Comparison of ENCODE assay signal across 8 cellular contexts in genomic region chr10:88108115-88108610, GRCh38.
DNase-seq lines count a peak whose midpoint lies in the region; ATAC-seq and TF ChIP-seq lines count a peak whose summit lies in the region.

No MANE protein-coding gene starts in this region.

- peaks cover 64% of the 10 kb centered on the region for H3K4me1 Mint-ChIP-seq in activated naive CD8-positive, alpha-beta T cell treated with anti-CD3 and anti-CD28 coated beads, Interleukin-2, amount 50 U/mL, for 24 hours

- H3K27ac ChIP-seq in BLaER1 treated with 17β-estradiol and CSF1 and Interleukin-3, amounts not matched to agents 10 nM and 100 nM: peak overlapping the region; percentile 1 to 68 (median 59); a peak in 18 of 22 replicates
- H3K27ac ChIP-seq in neuronal stem cell (replicated peaks; ENCODE audit: low read length): no peak overlapping the region

- no CpG with 5 or more reads among the region's 2 CpGs for WGBS in neuronal stem cell (ENCODE audit: extremely low coverage in 2 of 2, insufficient read length in 2 of 2, insufficient replicate concordance in 1 of 2), 2 donors

- H3K79me1 ChIP-seq in neuronal stem cell (ENCODE audit: low read depth, low read length): no peaks in the 10 kb centered on the region

- H3K9ac ChIP-seq in BLaER1 treated with 17β-estradiol and CSF1 and Interleukin-3, amounts not matched to agents 10 nM and 100 nM: peak overlapping the region in 2 of 11 experiments; percentile 2 to 4; a peak in 3 of 22 replicates
- H3K9ac ChIP-seq in neuronal stem cell (ENCODE audit: low read depth, low read length, poor library complexity): no peak overlapping the region

- H3K36me3 Mint-ChIP-seq in activated naive CD8-positive, alpha-beta T cell treated with anti-CD3 and anti-CD28 coated beads, Interleukin-2, amount 50 U/mL, for 24 hours (ENCODE audit: low read depth): no peaks in the 10 kb centered on the region

- H3K14ac ChIP-seq in neuronal stem cell (ENCODE audit: low read length): no peak overlapping the region

- no peaks in the 10 kb centered on the region for H3K36me3 ChIP-seq in BLaER1 treated with 17β-estradiol and CSF1 and Interleukin-3, amounts not matched to agents 10 nM and 100 nM
- no peaks in the 10 kb centered on the region for H3K36me3 ChIP-seq in neuronal stem cell (replicated peaks in 1 of 2; ENCODE audit: control insufficient read depth in 2 of 2, insufficient read depth in 2 of 2, low read length in 2 of 2)

- no peaks in the 10 kb centered on the region for H3K9me3 Mint-ChIP-seq in activated naive CD8-positive, alpha-beta T cell treated with anti-CD3 and anti-CD28 coated beads, Interleukin-2, amount 50 U/mL, for 24 hours

- no peak overlapping the region for H2BK15ac ChIP-seq in neuronal stem cell (ENCODE audit: low read length)

- peaks cover 0 to 10% (median 0%) of the 10 kb centered on the region in 11 experiments; a peak in 8 of 22 replicates for H3K9me3 ChIP-seq in BLaER1 treated with 17β-estradiol and CSF1 and Interleukin-3, amounts not matched to agents 10 nM and 100 nM (replicated peaks in 1 of 11)
- H3K9me3 ChIP-seq in neuronal stem cell (replicated peaks in 1 of 2; ENCODE audit: control insufficient read depth in 2 of 2, insufficient read depth in 1 of 2, low read depth in 1 of 2, low read length in 2 of 2): no peaks in the 10 kb centered on the region

- no peak for TF ChIP-seq POLR2A in erythroblast (IDR thresholded peaks at IDR 0.05; ENCODE audit: low read length)

- no peak overlapping the region for H3K4ac ChIP-seq in neuronal stem cell (ENCODE audit: low read length)

- H3K4me1 ChIP-seq in BLaER1 treated with 17β-estradiol and CSF1 and Interleukin-3, amounts not matched to agents 10 nM and 100 nM: peaks cover 51 to 66% (median 54%) of the 10 kb centered on the region in 10 experiments
- no peaks in the 10 kb centered on the region for H3K4me1 ChIP-seq in neuronal stem cell (ENCODE audit: control insufficient read depth in 2 of 2, insufficient read depth in 1 of 2, low read depth in 1 of 2, low read length in 2 of 2)

- H3K4me3 Mint-ChIP-seq in activated naive CD8-positive, alpha-beta T cell treated with anti-CD3 and anti-CD28 coated beads, Interleukin-2, amount 50 U/mL, for 24 hours: no peak overlapping the region

- peaks cover 2% of the 10 kb centered on the region for H3K27me3 Mint-ChIP-seq in activated naive CD8-positive, alpha-beta T cell treated with anti-CD3 and anti-CD28 coated beads, Interleukin-2, amount 50 U/mL, for 24 hours

- H4K91ac ChIP-seq in neuronal stem cell (ENCODE audit: low read depth, low read length, poor library complexity): no peak overlapping the region

- H3K27me3 ChIP-seq in BLaER1 treated with 17β-estradiol and CSF1 and Interleukin-3, amounts not matched to agents 10 nM and 100 nM: no peaks in the 10 kb centered on the region
- peaks cover 0 to 3% (median 0%) of the 10 kb centered on the region in 3 experiments for H3K27me3 ChIP-seq in neuronal stem cell (ENCODE audit: control insufficient read depth in 3 of 3, insufficient read depth in 3 of 3, low read depth in 1 of 3, low read length in 3 of 3)

- H3K27ac Mint-ChIP-seq in activated naive CD8-positive, alpha-beta T cell treated with anti-CD3 and anti-CD28 coated beads, Interleukin-2, amount 50 U/mL, for 24 hours: peak overlapping the region; percentile 3

- ATAC-seq in GM19372 (IDR thresholded peaks at IDR 0.05; ENCODE audit: low read depth, unreplicated experiment) (peak; percentile 37), HG03571 (IDR thresholded peaks at IDR 0.05; ENCODE audit: unreplicated experiment) (peak; percentile 34)
- no peak for ATAC-seq in activated naive CD8-positive, alpha-beta T cell treated with anti-CD3 and anti-CD28 coated beads, Interleukin-2, amount 50 U/mL, for 24 hours

- H3K18ac ChIP-seq in neuronal stem cell (ENCODE audit: low read length): no peak overlapping the region

- DNase-seq in activated naive CD8-positive, alpha-beta T cell treated with anti-CD3 and anti-CD28 coated beads, Interleukin-2, amount 50 U/mL, for 24 hours: no peak
- DNase-seq in erythroblast (lab: John Stamatoyannopoulos, UW) (no peak), hepatic stellate cell (ENCODE audit: low spot score) (no peak), neuronal stem cell (ENCODE audit: low spot score) (no peak), NCI-H1417 (lab: John Stamatoyannopoulos, UW) (no peak)

- no peak overlapping the region for H3K23ac ChIP-seq in neuronal stem cell (ENCODE audit: low read depth, low read length, poor library complexity)

- H4K20me1 ChIP-seq in BLaER1 treated with 17β-estradiol and CSF1 and Interleukin-3, amounts not matched to agents 10 nM and 100 nM: no peaks in the 10 kb centered on the region

- H2AK5ac ChIP-seq in neuronal stem cell (ENCODE audit: low read depth, low read length): no peak overlapping the region

- H3K4me2 ChIP-seq in BLaER1 treated with 17β-estradiol and CSF1 and Interleukin-3, amounts not matched to agents 10 nM and 100 nM: peak overlapping the region; percentile 52 to 84 (median 72)
- H3K4me2 ChIP-seq in neuronal stem cell (ENCODE audit: insufficient read depth, low read length, poor library complexity, severe bottlenecking): no peak overlapping the region

- H2BK12ac ChIP-seq in neuronal stem cell (ENCODE audit: low read length): no peak overlapping the region

- H2AFZ ChIP-seq in neuronal stem cell (ENCODE audit: low read length): no peak overlapping the region

- no peak overlapping the region for H2BK5ac ChIP-seq in neuronal stem cell (ENCODE audit: low read length)

- no peak overlapping the region for H3K4me3 ChIP-seq in BLaER1 treated with 17β-estradiol and CSF1 and Interleukin-3, amounts not matched to agents 10 nM and 100 nM
- no peak overlapping the region for H3K4me3 ChIP-seq in neuronal stem cell (ENCODE audit: low read length in 2 of 2)

- no peak overlapping the region for H4K8ac ChIP-seq in neuronal stem cell (ENCODE audit: low read depth, low read length)

- H2BK120ac ChIP-seq in neuronal stem cell (ENCODE audit: low read depth, low read length): no peak overlapping the region
